Comparison of ENCODE assay signal across 1 cellular context in the genomic region with DNA sequence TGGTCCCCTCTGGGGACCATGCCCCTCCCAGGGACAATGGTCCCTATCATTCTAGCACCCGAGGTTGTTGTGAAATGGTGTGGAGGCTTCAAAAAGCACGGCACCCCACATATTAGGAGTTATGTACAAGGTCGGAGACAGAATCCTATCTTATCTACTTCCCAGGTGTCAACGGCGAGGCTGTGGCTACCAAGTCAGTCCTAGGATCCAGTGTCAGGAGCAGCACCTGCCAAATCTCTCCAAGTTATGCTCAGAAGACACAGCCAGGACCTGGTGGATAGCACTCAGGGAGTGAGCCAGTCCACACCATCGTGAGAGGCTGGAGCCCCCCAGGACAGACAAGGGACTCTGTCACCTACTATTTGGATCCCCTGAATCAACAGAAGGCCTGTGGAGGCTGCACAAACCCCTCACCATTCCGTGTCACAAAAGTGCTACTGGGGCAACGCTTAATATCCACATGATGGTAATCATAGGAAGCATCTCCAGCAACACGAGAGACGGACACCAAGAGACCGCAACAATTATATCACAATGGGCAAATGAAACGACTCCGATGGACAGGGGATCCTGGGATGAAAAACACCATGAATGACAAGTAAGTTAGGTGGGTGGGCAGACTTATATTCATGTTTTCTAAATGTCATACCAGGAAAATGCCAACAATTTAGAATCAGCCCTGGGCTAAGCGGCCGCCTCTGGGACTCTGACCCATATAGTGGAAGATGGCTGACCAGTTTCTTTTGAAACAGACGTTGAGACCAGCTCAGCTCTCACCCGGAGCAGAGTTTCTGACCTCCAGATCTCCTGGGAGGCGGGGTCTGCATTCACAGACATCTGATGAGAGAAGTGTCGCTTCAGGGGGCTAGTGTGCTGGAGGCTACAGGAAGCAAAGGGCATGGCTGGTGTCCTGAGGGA.
A peak's percentile ranks its signal among the peaks of the same experiment; 100 is the strongest.
TF ChIP-seq lines count a peak whose summit lies in the region.

No MANE protein-coding gene starts in this region.

TF ChIP-seq in K562, 482 proteins besides CTCF, POLR2A, EP300 and RAD21 (continued from another document and continues in another):
- no peak for TF ChIP-seq KLF10 (CRISPR knock-in tag; IDR thresholded peaks at IDR 0.05)
- TF ChIP-seq SMARCE1 (IDR thresholded peaks at IDR 0.05) = no peak
- no peak for TF ChIP-seq NR2C1 (IDR thresholded peaks at IDR 0.05)
- no peak for TF ChIP-seq NR2C1 (tag; IDR thresholded peaks at IDR 0.05)
- no peak for TF ChIP-seq HNRNPUL1 (IDR thresholded peaks at IDR 0.05; ENCODE audit: low read length)
- TF ChIP-seq MEIS2 (IDR thresholded peaks at IDR 0.05; ENCODE audit: partially characterized antibody) = no peak
- TF ChIP-seq ZNF395 (CRISPR knock-in tag; IDR thresholded peaks at IDR 0.05) = no peak
- no peak for TF ChIP-seq ZBTB49 (CRISPR knock-in tag; IDR thresholded peaks at IDR 0.05; ENCODE audit: borderline replicate concordance)
- TF ChIP-seq, protein P1, sequence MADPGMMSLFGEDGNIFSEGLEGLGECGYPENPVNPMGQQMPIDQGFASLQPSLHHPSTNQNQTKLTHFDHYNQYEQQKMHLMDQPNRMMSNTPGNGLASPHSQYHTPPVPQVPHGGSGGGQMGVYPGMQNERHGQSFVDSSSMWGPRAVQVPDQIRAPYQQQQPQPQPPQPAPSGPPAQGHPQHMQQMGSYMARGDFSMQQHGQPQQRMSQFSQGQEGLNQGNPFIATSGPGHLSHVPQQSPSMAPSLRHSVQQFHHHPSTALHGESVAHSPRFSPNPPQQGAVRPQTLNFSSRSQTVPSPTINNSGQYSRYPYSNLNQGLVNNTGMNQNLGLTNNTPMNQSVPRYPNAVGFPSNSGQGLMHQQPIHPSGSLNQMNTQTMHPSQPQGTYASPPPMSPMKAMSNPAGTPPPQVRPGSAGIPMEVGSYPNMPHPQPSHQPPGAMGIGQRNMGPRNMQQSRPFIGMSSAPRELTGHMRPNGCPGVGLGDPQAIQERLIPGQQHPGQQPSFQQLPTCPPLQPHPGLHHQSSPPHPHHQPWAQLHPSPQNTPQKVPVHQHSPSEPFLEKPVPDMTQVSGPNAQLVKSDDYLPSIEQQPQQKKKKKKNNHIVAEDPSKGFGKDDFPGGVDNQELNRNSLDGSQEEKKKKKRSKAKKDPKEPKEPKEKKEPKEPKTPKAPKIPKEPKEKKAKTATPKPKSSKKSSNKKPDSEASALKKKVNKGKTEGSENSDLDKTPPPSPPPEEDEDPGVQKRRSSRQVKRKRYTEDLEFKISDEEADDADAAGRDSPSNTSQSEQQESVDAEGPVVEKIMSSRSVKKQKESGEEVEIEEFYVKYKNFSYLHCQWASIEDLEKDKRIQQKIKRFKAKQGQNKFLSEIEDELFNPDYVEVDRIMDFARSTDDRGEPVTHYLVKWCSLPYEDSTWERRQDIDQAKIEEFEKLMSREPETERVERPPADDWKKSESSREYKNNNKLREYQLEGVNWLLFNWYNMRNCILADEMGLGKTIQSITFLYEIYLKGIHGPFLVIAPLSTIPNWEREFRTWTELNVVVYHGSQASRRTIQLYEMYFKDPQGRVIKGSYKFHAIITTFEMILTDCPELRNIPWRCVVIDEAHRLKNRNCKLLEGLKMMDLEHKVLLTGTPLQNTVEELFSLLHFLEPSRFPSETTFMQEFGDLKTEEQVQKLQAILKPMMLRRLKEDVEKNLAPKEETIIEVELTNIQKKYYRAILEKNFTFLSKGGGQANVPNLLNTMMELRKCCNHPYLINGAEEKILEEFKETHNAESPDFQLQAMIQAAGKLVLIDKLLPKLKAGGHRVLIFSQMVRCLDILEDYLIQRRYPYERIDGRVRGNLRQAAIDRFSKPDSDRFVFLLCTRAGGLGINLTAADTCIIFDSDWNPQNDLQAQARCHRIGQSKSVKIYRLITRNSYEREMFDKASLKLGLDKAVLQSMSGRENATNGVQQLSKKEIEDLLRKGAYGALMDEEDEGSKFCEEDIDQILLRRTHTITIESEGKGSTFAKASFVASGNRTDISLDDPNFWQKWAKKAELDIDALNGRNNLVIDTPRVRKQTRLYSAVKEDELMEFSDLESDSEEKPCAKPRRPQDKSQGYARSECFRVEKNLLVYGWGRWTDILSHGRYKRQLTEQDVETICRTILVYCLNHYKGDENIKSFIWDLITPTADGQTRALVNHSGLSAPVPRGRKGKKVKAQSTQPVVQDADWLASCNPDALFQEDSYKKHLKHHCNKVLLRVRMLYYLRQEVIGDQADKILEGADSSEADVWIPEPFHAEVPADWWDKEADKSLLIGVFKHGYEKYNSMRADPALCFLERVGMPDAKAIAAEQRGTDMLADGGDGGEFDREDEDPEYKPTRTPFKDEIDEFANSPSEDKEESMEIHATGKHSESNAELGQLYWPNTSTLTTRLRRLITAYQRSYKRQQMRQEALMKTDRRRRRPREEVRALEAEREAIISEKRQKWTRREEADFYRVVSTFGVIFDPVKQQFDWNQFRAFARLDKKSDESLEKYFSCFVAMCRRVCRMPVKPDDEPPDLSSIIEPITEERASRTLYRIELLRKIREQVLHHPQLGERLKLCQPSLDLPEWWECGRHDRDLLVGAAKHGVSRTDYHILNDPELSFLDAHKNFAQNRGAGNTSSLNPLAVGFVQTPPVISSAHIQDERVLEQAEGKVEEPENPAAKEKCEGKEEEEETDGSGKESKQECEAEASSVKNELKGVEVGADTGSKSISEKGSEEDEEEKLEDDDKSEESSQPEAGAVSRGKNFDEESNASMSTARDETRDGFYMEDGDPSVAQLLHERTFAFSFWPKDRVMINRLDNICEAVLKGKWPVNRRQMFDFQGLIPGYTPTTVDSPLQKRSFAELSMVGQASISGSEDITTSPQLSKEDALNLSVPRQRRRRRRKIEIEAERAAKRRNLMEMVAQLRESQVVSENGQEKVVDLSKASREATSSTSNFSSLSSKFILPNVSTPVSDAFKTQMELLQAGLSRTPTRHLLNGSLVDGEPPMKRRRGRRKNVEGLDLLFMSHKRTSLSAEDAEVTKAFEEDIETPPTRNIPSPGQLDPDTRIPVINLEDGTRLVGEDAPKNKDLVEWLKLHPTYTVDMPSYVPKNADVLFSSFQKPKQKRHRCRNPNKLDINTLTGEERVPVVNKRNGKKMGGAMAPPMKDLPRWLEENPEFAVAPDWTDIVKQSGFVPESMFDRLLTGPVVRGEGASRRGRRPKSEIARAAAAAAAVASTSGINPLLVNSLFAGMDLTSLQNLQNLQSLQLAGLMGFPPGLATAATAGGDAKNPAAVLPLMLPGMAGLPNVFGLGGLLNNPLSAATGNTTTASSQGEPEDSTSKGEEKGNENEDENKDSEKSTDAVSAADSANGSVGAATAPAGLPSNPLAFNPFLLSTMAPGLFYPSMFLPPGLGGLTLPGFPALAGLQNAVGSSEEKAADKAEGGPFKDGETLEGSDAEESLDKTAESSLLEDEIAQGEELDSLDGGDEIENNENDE (IDR thresholded peaks at IDR 0.05; ENCODE audit: low read depth, low read length) = no peak
- no peak for TF ChIP-seq ZBTB34 (CRISPR knock-in tag; IDR thresholded peaks at IDR 0.05)
- TF ChIP-seq ZNF583 (CRISPR knock-in tag; IDR thresholded peaks at IDR 0.05) = no peak
- no peak for TF ChIP-seq CHD4 (IDR thresholded peaks at IDR 0.05; ENCODE audit: insufficient read depth, insufficient replicate concordance, low read depth, low read length, poor library complexity, severe bottlenecking)
- TF ChIP-seq HDAC8 (tag; IDR thresholded peaks at IDR 0.05) = peak; percentile 62; the same call in 1 of the 2 replicates
- no peak for TF ChIP-seq ZNF589 (CRISPR knock-in tag; IDR thresholded peaks at IDR 0.05; ENCODE audit: low read depth)
- no peak for TF ChIP-seq SREBF1 (IDR thresholded peaks at IDR 0.05; ENCODE audit: borderline replicate concordance, low read depth, low read length)
- no peak for TF ChIP-seq SPI1 (IDR thresholded peaks at IDR 0.05; ENCODE audit: borderline replicate concordance, low read depth, low read length)
- TF ChIP-seq ERF (CRISPR knock-in tag; IDR thresholded peaks at IDR 0.05) = no peak
- TF ChIP-seq CREBBP (IDR thresholded peaks at IDR 0.05; ENCODE audit: low read depth, low read length) = no peak
- TF ChIP-seq CBX8 (IDR thresholded peaks at IDR 0.05; ENCODE audit: borderline replicate concordance, extremely low read depth, low read depth, low read length, poor library complexity, severe bottlenecking) = peak; percentile 96
- TF ChIP-seq PTTG1 (tag; IDR thresholded peaks at IDR 0.05; ENCODE audit: low read depth) = no peak
- TF ChIP-seq ZNF551 (CRISPR knock-in tag; IDR thresholded peaks at IDR 0.05) = no peak
- TF ChIP-seq NCOR1 (IDR thresholded peaks at IDR 0.05) = no peak
- no peak for TF ChIP-seq JUN (IDR thresholded peaks at IDR 0.05; ENCODE audit: borderline replicate concordance, low read depth, low read length)
- no peak for TF ChIP-seq JUN (CRISPR knock-in tag; IDR thresholded peaks at IDR 0.05; ENCODE audit: borderline replicate concordance)
- TF ChIP-seq ZNF586 (CRISPR knock-in tag; conservative IDR thresholded peaks at IDR 0.05) = no peak
- TF ChIP-seq, protein P2, sequence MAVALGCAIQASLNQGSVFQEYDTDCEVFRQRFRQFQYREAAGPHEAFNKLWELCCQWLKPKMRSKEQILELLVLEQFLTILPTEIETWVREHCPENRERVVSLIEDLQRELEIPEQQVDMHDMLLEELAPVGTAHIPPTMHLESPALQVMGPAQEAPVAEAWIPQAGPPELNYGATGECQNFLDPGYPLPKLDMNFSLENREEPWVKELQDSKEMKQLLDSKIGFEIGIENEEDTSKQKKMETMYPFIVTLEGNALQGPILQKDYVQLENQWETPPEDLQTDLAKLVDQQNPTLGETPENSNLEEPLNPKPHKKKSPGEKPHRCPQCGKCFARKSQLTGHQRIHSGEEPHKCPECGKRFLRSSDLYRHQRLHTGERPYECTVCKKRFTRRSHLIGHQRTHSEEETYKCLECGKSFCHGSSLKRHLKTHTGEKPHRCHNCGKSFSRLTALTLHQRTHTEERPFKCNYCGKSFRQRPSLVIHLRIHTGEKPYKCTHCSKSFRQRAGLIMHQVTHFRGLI (CRISPR knock-in tag; IDR thresholded peaks at IDR 0.05) = no peak
- TF ChIP-seq ZFX (CRISPR knock-in tag; IDR thresholded peaks at IDR 0.05) = no peak
- TF ChIP-seq RFX5 (IDR thresholded peaks at IDR 0.05; ENCODE audit: low read depth, low read length) = no peak
- peak; percentile 39 for TF ChIP-seq JUNB (CRISPR knock-in tag; conservative IDR thresholded peaks at IDR 0.05)
- TF ChIP-seq, protein P3, sequence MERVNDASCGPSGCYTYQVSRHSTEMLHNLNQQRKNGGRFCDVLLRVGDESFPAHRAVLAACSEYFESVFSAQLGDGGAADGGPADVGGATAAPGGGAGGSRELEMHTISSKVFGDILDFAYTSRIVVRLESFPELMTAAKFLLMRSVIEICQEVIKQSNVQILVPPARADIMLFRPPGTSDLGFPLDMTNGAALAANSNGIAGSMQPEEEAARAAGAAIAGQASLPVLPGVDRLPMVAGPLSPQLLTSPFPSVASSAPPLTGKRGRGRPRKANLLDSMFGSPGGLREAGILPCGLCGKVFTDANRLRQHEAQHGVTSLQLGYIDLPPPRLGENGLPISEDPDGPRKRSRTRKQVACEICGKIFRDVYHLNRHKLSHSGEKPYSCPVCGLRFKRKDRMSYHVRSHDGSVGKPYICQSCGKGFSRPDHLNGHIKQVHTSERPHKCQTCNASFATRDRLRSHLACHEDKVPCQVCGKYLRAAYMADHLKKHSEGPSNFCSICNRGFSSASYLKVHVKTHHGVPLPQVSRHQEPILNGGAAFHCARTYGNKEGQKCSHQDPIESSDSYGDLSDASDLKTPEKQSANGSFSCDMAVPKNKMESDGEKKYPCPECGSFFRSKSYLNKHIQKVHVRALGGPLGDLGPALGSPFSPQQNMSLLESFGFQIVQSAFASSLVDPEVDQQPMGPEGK (CRISPR knock-in tag; IDR thresholded peaks at IDR 0.05; ENCODE audit: borderline replicate concordance) = no peak
- 0 out of 2 replicates have a peak, but pooled peaks have one; percentile 2 for TF ChIP-seq PML (IDR thresholded peaks at IDR 0.05; ENCODE audit: low read length)
- no peak for TF ChIP-seq SMARCA5 (IDR thresholded peaks at IDR 0.05)
- TF ChIP-seq NR3C1 (CRISPR knock-in tag; IDR thresholded peaks at IDR 0.05) = no peak
- no peak for TF ChIP-seq ZNF316 (IDR thresholded peaks at IDR 0.05)
- no peak for TF ChIP-seq CBX1 (IDR thresholded peaks at IDR 0.05; ENCODE audit: low read depth)
